Comparison of ENCODE assay signal across 18 cellular contexts in genomic region chr7:114412548-114412947, GRCh38. TPM values are rescaled to one million over a fixed set of nuclear protein-coding genes. Genes with fewer than 3 reads are reported as not detected.
DNase-seq lines count a peak whose midpoint lies in the region; ATAC-seq and TF ChIP-seq lines count a peak whose summit lies in the region.
"Had no signal": no experiment of that assay in that cellular context is flagged by ENCODE, and none has a peak within 500 bp of the region (broad histone marks: within the 10 kb centered on the region; RNA-seq: fewer than 3 reads in every experiment).

No MANE protein-coding gene starts in this region.

- H3K27ac ChIP-seq in esophagus squamous epithelium (peak overlapping the region in 3 of 4 donors; percentile 36 to 92 (median 86)), rectal smooth muscle tissue (ENCODE audit: low read depth, low read length) (peak overlapping the region; percentile 84), tibial artery (no peak overlapping the region)
- H3K27ac ChIP-seq in CD8-positive, alpha-beta T cell (ENCODE audit: low read depth, low read length) = no peak overlapping the region
- H3K27ac ChIP-seq: colonic mucosa had no signal

- H3K27me3 ChIP-seq in esophagus squamous epithelium (no peaks in the 10 kb centered on the region), rectal smooth muscle tissue (ENCODE audit: control insufficient read depth, insufficient read depth, low read length) (no peaks in the 10 kb centered on the region), tibial artery (no peaks in the 10 kb centered on the region)
- no peaks in the 10 kb centered on the region for H3K27me3 ChIP-seq in CD8-positive, alpha-beta T cell (ENCODE audit: insufficient read depth, low read length)
- H3K27me3 ChIP-seq: colonic mucosa, ovary had no signal

- DNase-seq in NCI-H1092 treated with DMSO at 0.1 percent for 48 hours (lab: John Stamatoyannopoulos, UW) (peak; percentile 59), NCI-H2081 treated with DMSO at 0.1 percent for 48 hours (lab: John Stamatoyannopoulos, UW) (peak; percentile 73), esophagus squamous epithelium (lab: John Stamatoyannopoulos, UW) (no peak), tibial artery (no peak)
- DNase-seq in CD8-positive, alpha-beta T cell = no peak
- DNase-seq: activated CD8-positive, alpha-beta T cell treated with anti-CD3 and anti-CD28 coated beads for 36 hours; activated T-cell treated with anti-CD3 and anti-CD28 coated beads, Interleukin-2, amount 50 U/mL, for 4 hours; Caco-2; colonic mucosa; left cardiac atrium; ovary; stimulated activated CD4-positive, alpha-beta T cell treated with anti-CD3 and anti-CD28 coated beads, Interleukin-4, amount 100 ng/mL, for 1 hour; T-helper 17 cell had no signal

- H3K36me3 ChIP-seq in esophagus squamous epithelium = no peaks in the 10 kb centered on the region
- H3K36me3 ChIP-seq in rectal smooth muscle tissue (ENCODE audit: control insufficient read depth, insufficient read depth, low read length) = no peaks in the 10 kb centered on the region
- H3K36me3 ChIP-seq in CD8-positive, alpha-beta T cell (ENCODE audit: insufficient read depth, low read length) = no peaks in the 10 kb centered on the region
- H3K36me3 ChIP-seq in tibial artery = no peaks in the 10 kb centered on the region
- H3K36me3 ChIP-seq: colonic mucosa, ovary had no signal

- H3K4me1 Mint-ChIP-seq in CD8-positive, alpha-beta T cell (ENCODE audit: low read depth) = no peaks in the 10 kb centered on the region
- H3K4me1 Mint-ChIP-seq: activated naive CD4-positive, alpha-beta T cell treated with anti-CD3 and anti-CD28 coated beads, Interleukin-2, amount 50 U/mL, for 24 hours; T-helper 17 cell had no signal

- CTCF ChIA-PET in CD8-positive, alpha-beta T cell (lab: Charles Lee) = no interaction called here

- TF ChIP-seq CTCF in esophagus squamous epithelium (IDR thresholded peaks at IDR 0.05) = no peak
- no peak for TF ChIP-seq CTCF in CD8-positive, alpha-beta T cell (IDR thresholded peaks at IDR 0.05)
- TF ChIP-seq CTCF in tibial artery (IDR thresholded peaks at IDR 0.05) = no peak

- H3K9me3 ChIP-seq in esophagus squamous epithelium (no peaks in the 10 kb centered on the region), tibial artery (no peaks in the 10 kb centered on the region)
- no peaks in the 10 kb centered on the region for H3K9me3 ChIP-seq in CD8-positive, alpha-beta T cell (ENCODE audit: low read length)
- H3K9me3 ChIP-seq: Caco-2, colonic mucosa, ovary had no signal

- ATAC-seq in GM18909 (IDR thresholded peaks at IDR 0.05; ENCODE audit: poor library complexity, unreplicated experiment) = no peak
- ATAC-seq in CD8-positive, alpha-beta T cell = no peak
- ATAC-seq: activated CD8-positive, alpha-beta T cell treated with anti-CD3 and anti-CD28 coated beads for 36 hours; activated T-cell treated with anti-CD3 and anti-CD28 coated beads, Interleukin-2, amount 50 U/mL, for 4 hours; left cardiac atrium; T-helper 17 cell had no signal

- WGBS in esophagus squamous epithelium, 2 donors = 58 to 62% methylated on average over 4 of the region's 4 CpGs

- intact Hi-C loops in esophagus squamous epithelium (cut with DNase I) = loop anchor here (5.0 kb wide), 1 partner anchor 325 kb away; no protein-coding TSS in a partner anchor
- intact Hi-C loops in CD8-positive, alpha-beta T cell (cut with DNase I, micrococcal nuclease) = no loop called here
- intact Hi-C loops in tibial artery (cut with DNase I; ENCODE audit: low total_unique reads) = no loop called here

- H3K9ac ChIP-seq in rectal smooth muscle tissue (ENCODE audit: low read length) = no peak overlapping the region

- H3K4me1 ChIP-seq in esophagus squamous epithelium = peaks cover 0 to 46% (median 3%) of the 10 kb centered on the region in 3 donors
- peaks cover 10% of the 10 kb centered on the region for H3K4me1 ChIP-seq in rectal smooth muscle tissue (ENCODE audit: control insufficient read depth, insufficient read depth, low read length)
- no peaks in the 10 kb centered on the region for H3K4me1 ChIP-seq in CD8-positive, alpha-beta T cell (ENCODE audit: insufficient read depth, low read length)
- H3K4me1 ChIP-seq in tibial artery = peaks cover 0 to 22% (median 0%) of the 10 kb centered on the region in 4 donors
- H3K4me1 ChIP-seq: Caco-2, colonic mucosa had no signal

- H3K27ac Mint-ChIP-seq in CD8-positive, alpha-beta T cell = no peak overlapping the region
- H3K27ac Mint-ChIP-seq: activated CD8-positive, alpha-beta T cell treated with anti-CD3 and anti-CD28 coated beads for 36 hours; activated naive CD4-positive, alpha-beta T cell treated with anti-CD3 and anti-CD28 coated beads, Interleukin-2, amount 50 U/mL, for 24 hours; T-helper 17 cell had no signal

- H3K36me3 Mint-ChIP-seq in CD8-positive, alpha-beta T cell = no peaks in the 10 kb centered on the region
- H3K36me3 Mint-ChIP-seq: activated naive CD4-positive, alpha-beta T cell treated with anti-CD3 and anti-CD28 coated beads, Interleukin-2, amount 50 U/mL, for 24 hours had no signal

- no peaks in the 10 kb centered on the region for H3K27me3 Mint-ChIP-seq in CD8-positive, alpha-beta T cell (ENCODE audit: low read depth)
- H3K27me3 Mint-ChIP-seq: activated CD8-positive, alpha-beta T cell treated with anti-CD3 and anti-CD28 coated beads for 36 hours; activated naive CD4-positive, alpha-beta T cell treated with anti-CD3 and anti-CD28 coated beads, Interleukin-2, amount 50 U/mL, for 24 hours had no signal

- peak overlapping the region in 3 of 4 donors; percentile 2 to 22 (median 5) for H3K4me3 ChIP-seq in esophagus squamous epithelium
- no peak overlapping the region for H3K4me3 ChIP-seq in rectal smooth muscle tissue (ENCODE audit: low read length)
- H3K4me3 ChIP-seq in CD8-positive, alpha-beta T cell (ENCODE audit: low read depth, low read length) = no peak overlapping the region
- no peak overlapping the region for H3K4me3 ChIP-seq in tibial artery
- H3K4me3 ChIP-seq: colonic mucosa, ovary, skin epidermis had no signal

- H3K4me3 Mint-ChIP-seq in CD8-positive, alpha-beta T cell = no peak overlapping the region
- H3K4me3 Mint-ChIP-seq: activated CD8-positive, alpha-beta T cell treated with anti-CD3 and anti-CD28 coated beads for 36 hours; activated naive CD4-positive, alpha-beta T cell treated with anti-CD3 and anti-CD28 coated beads, Interleukin-2, amount 50 U/mL, for 24 hours; activated T-cell treated with anti-CD3 and anti-CD28 coated beads, Interleukin-2, amount 50 U/mL, for 4 hours; T-helper 17 cell had no signal

- no peaks in the 10 kb centered on the region for H3K9me3 Mint-ChIP-seq in CD8-positive, alpha-beta T cell
- H3K9me3 Mint-ChIP-seq: activated CD8-positive, alpha-beta T cell treated with anti-CD3 and anti-CD28 coated beads for 36 hours; activated naive CD4-positive, alpha-beta T cell treated with anti-CD3 and anti-CD28 coated beads, Interleukin-2, amount 50 U/mL, for 24 hours; activated T-cell treated with anti-CD3 and anti-CD28 coated beads, Interleukin-2, amount 50 U/mL, for 4 hours had no signal

- POLR2A ChIA-PET in CD8-positive, alpha-beta T cell (lab: Charles Lee) = no interaction called here

- TF ChIP-seq POLR2A in esophagus squamous epithelium (IDR thresholded peaks at IDR 0.05) = no peak

RNA-seq across cellular contexts. Expression of gene FOXP2, which starts 2.1 kb away (rescaled TPM):
- total RNA-seq in esophagus squamous epithelium = 10 to 100 TPM in 1 of 4 donors, 1 to 10 TPM in 3; 5.6 to 22.1 (median 6.7) TPM
- not detected for total RNA-seq in CD8-positive, alpha-beta T cell
- total RNA-seq: activated CD8-positive, alpha-beta T cell treated with anti-CD3 and anti-CD28 coated beads for 36 hours; activated T-cell treated with anti-CD3 and anti-CD28 coated beads, Interleukin-2, amount 50 U/mL, for 4 hours; Caco-2; NCI-H460 had no signal

Comparison
In these comparisons a context has a peak if more than half of its experiments do, and no peak if none do; other contexts are left out.
1. DNase-seq: peak in NCI-H1092 treated with DMSO at 0.1 percent for 48 hours (single experiment) and NCI-H2081 treated with DMSO at 0.1 percent for 48 hours (single experiment); none in esophagus squamous epithelium (single experiment), CD8-positive, alpha-beta T cell (0 of 7) and tibial artery (0 of 2).
2. H3K27ac ChIP-seq: peak in esophagus squamous epithelium (3 of 4) and rectal smooth muscle tissue (single experiment); none in CD8-positive, alpha-beta T cell (single experiment) and tibial artery (0 of 2).
3. H3K4me3 ChIP-seq: peak in esophagus squamous epithelium (3 of 4); none in rectal smooth muscle tissue (single experiment), CD8-positive, alpha-beta T cell (single experiment) and tibial artery (0 of 2).
4. RNA of gene FOXP2, which starts 2.1 kb away (total RNA-seq): 5.6 to 22.1 TPM in esophagus squamous epithelium; not detected in CD8-positive, alpha-beta T cell; every median in the first group is over 4 times any median in the second.